ENCODE assay signal across 23 cellular contexts in genomic region chr17:68641276-68642117, GRCh38. TPM values are rescaled to one million over a fixed set of nuclear protein-coding genes. Genes with fewer than 3 reads are reported as not detected.
"Had no signal": no experiment of that assay in that cellular context is flagged by ENCODE, and none has a peak within 500 bp of the region (broad histone marks: within the 10 kb centered on the region; RNA-seq: fewer than 3 reads in every experiment).

No MANE protein-coding gene starts in this region.

- H3K4me1 Mint-ChIP-seq: activated B cell treated with CpG ODN at 0.5 μM for 24 hours; activated naive CD4-positive, alpha-beta T cell treated with anti-CD3 and anti-CD28 coated beads, Interleukin-2, amount 10 ng/mL, durations not matched to agents 7 days and 5 days; activated naive CD8-positive, alpha-beta T cell treated with anti-CD3 and anti-CD28 coated beads for 36 hours; T-helper 17 cell had no signal

- H3K4me3 Mint-ChIP-seq: activated B cell treated with CpG ODN at 0.5 μM for 24 hours; activated CD8-positive, alpha-beta T cell treated with anti-CD3 and anti-CD28 coated beads for 36 hours; activated naive CD4-positive, alpha-beta T cell treated with anti-CD3 and anti-CD28 coated beads, Interleukin-2, amount 10 ng/mL, durations not matched to agents 7 days and 5 days; activated naive CD8-positive, alpha-beta T cell treated with anti-CD3 and anti-CD28 coated beads for 36 hours; activated T-cell treated with anti-CD3 and anti-CD28 coated beads, Interleukin-2, amount 50 U/mL, for 72 hours; T-helper 17 cell had no signal

- H3K36me3 Mint-ChIP-seq: activated naive CD4-positive, alpha-beta T cell treated with anti-CD3 and anti-CD28 coated beads, Interleukin-2, amount 10 ng/mL, durations not matched to agents 7 days and 5 days; activated naive CD8-positive, alpha-beta T cell treated with anti-CD3 and anti-CD28 coated beads for 36 hours had no signal

- H3K27me3 ChIP-seq: Peyer's patch, SJSA1 had no signal

- H3K27ac Mint-ChIP-seq: activated B cell treated with CpG ODN at 0.5 μM for 24 hours; activated CD8-positive, alpha-beta T cell treated with anti-CD3 and anti-CD28 coated beads for 36 hours; activated naive CD4-positive, alpha-beta T cell treated with anti-CD3 and anti-CD28 coated beads, Interleukin-2, amount 10 ng/mL, durations not matched to agents 7 days and 5 days; activated naive CD8-positive, alpha-beta T cell treated with anti-CD3 and anti-CD28 coated beads for 36 hours; activated T-cell treated with anti-CD3 and anti-CD28 coated beads, Interleukin-2, amount 50 U/mL, for 72 hours; activated T-helper 2 cell treated with anti-CD3 and anti-CD28 coated beads, Interferon-gamma antibody, Interleukin-2, Interleukin-4, amounts not matched to agents 10 μg/mL and 5 μg/mL and 100 μg/mL, durations not matched to agents 14 hours and 24 hours and 36 hours; T-helper 17 cell had no signal

- H3K4me3 ChIP-seq: Peyer's patch, SJSA1 had no signal

- ATAC-seq: activated CD8-positive, alpha-beta T cell treated with anti-CD3 and anti-CD28 coated beads for 36 hours; activated T-cell treated with anti-CD3 and anti-CD28 coated beads, Interleukin-2, amount 50 U/mL, for 72 hours; SK-N-SH treated with all-trans-retinoic acid at 6 μM for 48 hours; T-helper 17 cell had no signal

- H3K27ac ChIP-seq: KMS-11, Peyer's patch, RWPE1, SJSA1 had no signal

- H3K36me3 ChIP-seq: Peyer's patch, SJSA1 had no signal

- H3K9me3 ChIP-seq: Peyer's patch had no signal

- H3K4me2 ChIP-seq: KMS-11 had no signal

- FAIRE-seq: TTC549 had no signal

- DNase-seq: activated B cell treated with CpG ODN at 0.5 μM for 24 hours; activated CD8-positive, alpha-beta memory T cell treated with anti-CD3 and anti-CD28 coated beads, Interleukin-2, amount 50 U/mL, for 4 hours; activated CD8-positive, alpha-beta T cell treated with anti-CD3 and anti-CD28 coated beads for 36 hours; activated gamma-delta T cell treated with Interleukin-2 at 50 U/mL for 16 hours; activated naive CD4-positive, alpha-beta T cell treated with anti-CD3 and anti-CD28 coated beads, Interleukin-2, amount 10 ng/mL, durations not matched to agents 7 days and 5 days; activated naive CD8-positive, alpha-beta T cell treated with anti-CD3 and anti-CD28 coated beads for 36 hours; activated T-cell treated with anti-CD3 and anti-CD28 coated beads, Interleukin-2, amount 50 U/mL, for 72 hours; central memory CD4-positive, alpha-beta T cell; NCI-H1092; NCI-H1930; NCI-H345; NCI-H524; Peyer's patch; SHP77; T-helper 17 cell; T-helper 9 cell had no signal

- H3K9me3 Mint-ChIP-seq: activated T-helper 2 cell treated with anti-CD3 and anti-CD28 coated beads, Interferon-gamma antibody, Interleukin-2, Interleukin-4, amounts not matched to agents 10 μg/mL and 5 μg/mL and 100 μg/mL, durations not matched to agents 14 hours and 24 hours and 36 hours had no signal

- H3K4me1 ChIP-seq: Peyer's patch, SJSA1 had no signal

- H3K9ac ChIP-seq: KMS-11 had no signal

RNA-seq across cellular contexts. Expression of gene FAM20A, which starts 40.3 kb away (rescaled TPM):
- total RNA-seq: activated B cell treated with CpG ODN at 0.5 μM for 24 hours; activated CD8-positive, alpha-beta T cell treated with anti-CD3 and anti-CD28 coated beads for 36 hours; activated naive CD8-positive, alpha-beta T cell treated with anti-CD3 and anti-CD28 coated beads for 36 hours; activated T-cell treated with anti-CD3 and anti-CD28 coated beads, Interleukin-2, amount 50 U/mL, for 72 hours; activated T-helper 2 cell treated with anti-CD3 and anti-CD28 coated beads, Interferon-gamma antibody, Interleukin-2, Interleukin-4, amounts not matched to agents 10 μg/mL and 5 μg/mL and 100 μg/mL, durations not matched to agents 14 hours and 24 hours and 36 hours; MCF 10A; SJSA1 had no signal
